Comparison of ENCODE assay signal across 17 cellular contexts in genomic region chr9:127870887-127871286, GRCh38.
"Had no signal": no experiment of that assay in that cellular context is flagged by ENCODE, and none has a peak within 500 bp of the region (broad histone marks: within the 10 kb centered on the region; RNA-seq: fewer than 3 reads in every experiment).

No MANE protein-coding gene starts in this region.

- H3K4me3 ChIP-seq: esophagus muscularis mucosa, gastroesophageal sphincter, sigmoid colon, skin epidermis, thyroid gland, uterus had no signal

- DNase-seq: effector memory CD4-positive, alpha-beta T cell; glutamatergic neuron; islet precursor cell; mammary epithelial cell; nephron progenitor cell; sigmoid colon; stimulated activated CD4-positive, alpha-beta T cell treated with anti-CD3 and anti-CD28 coated beads, Interleukin-2, amount 100 ng/mL, for 24 hours; stimulated activated naive CD4-positive, alpha-beta T cell treated with Interleukin-2 at 50 U/mL for 16 hours; thyroid gland; uterus had no signal

- H3K9me3 Mint-ChIP-seq: nephron progenitor cell, type B pancreatic cell had no signal

- H3K27me3 ChIP-seq: esophagus muscularis mucosa, gastroesophageal sphincter, neutrophil, sigmoid colon, thyroid gland, uterus had no signal

- FAIRE-seq: endometrium had no signal

- H3K27ac Mint-ChIP-seq: nephron progenitor cell had no signal

- H3K36me3 ChIP-seq: neutrophil, uterus had no signal

- H3K27ac ChIP-seq: epithelial cell of prostate, esophagus muscularis mucosa, gastroesophageal sphincter, neutrophil, sigmoid colon, skin epidermis, thyroid gland, uterus had no signal

- H3K4me3 Mint-ChIP-seq: nephron progenitor cell, type B pancreatic cell had no signal

- H3K9me3 ChIP-seq: esophagus muscularis mucosa, gastroesophageal sphincter, neutrophil, sigmoid colon, thyroid gland, uterus had no signal

- H3K27me3 Mint-ChIP-seq: type B pancreatic cell had no signal
